In genomic region chr7:83366629-83367028, GRCh38 we compare ENCODE assay signal across 15 cellular contexts.
DNase-seq lines count a peak whose midpoint lies in the region; ATAC-seq and TF ChIP-seq lines count a peak whose summit lies in the region.
"Had no signal": no experiment of that assay in that cellular context is flagged by ENCODE, and none has a peak within 500 bp of the region (broad histone marks: within the 10 kb centered on the region; RNA-seq: fewer than 3 reads in every experiment).

No MANE protein-coding gene starts in this region.

- H3K27me3 Mint-ChIP-seq in WTC11 (ENCODE audit: low read depth), result no peaks in the 10 kb centered on the region
- H3K27me3 Mint-ChIP-seq in activated naive CD4-positive, alpha-beta T cell treated with anti-CD3 and anti-CD28 coated beads for 36 hours (ENCODE audit: low read depth), result no peaks in the 10 kb centered on the region
- H3K27me3 Mint-ChIP-seq: activated CD4-positive, alpha-beta memory T cell treated with anti-CD3 and anti-CD28 coated beads, Interleukin-2, amount 10 ng/mL, durations not matched to agents 7 days and 5 days had no signal

- CTCF ChIA-PET in WTC11 (lab: Charles Lee), result no interaction called here
- CTCF ChIA-PET in activated naive CD4-positive, alpha-beta T cell treated with anti-CD3 and anti-CD28 coated beads for 36 hours (lab: Charles Lee), result no interaction called here

- H3K4me1 ChIP-seq in adipocyte (ENCODE audit: control insufficient read depth, insufficient read depth, low read length) (peaks cover 3% of the 10 kb centered on the region), smooth muscle cell (ENCODE audit: low read depth) (no peaks in the 10 kb centered on the region), prostate gland (replicated peaks) (no peaks in the 10 kb centered on the region)

- no peaks in the 10 kb centered on the region for H3K36me3 Mint-ChIP-seq in WTC11
- no peaks in the 10 kb centered on the region for H3K36me3 Mint-ChIP-seq in activated naive CD4-positive, alpha-beta T cell treated with anti-CD3 and anti-CD28 coated beads for 36 hours (ENCODE audit: low read depth)

- H3K4me2 ChIP-seq in smooth muscle cell, result no peak overlapping the region

- no peak overlapping the region for H3K4me3 Mint-ChIP-seq in WTC11
- H3K4me3 Mint-ChIP-seq in activated naive CD4-positive, alpha-beta T cell treated with anti-CD3 and anti-CD28 coated beads for 36 hours, result no peak overlapping the region
- H3K4me3 Mint-ChIP-seq: activated CD4-positive, alpha-beta memory T cell treated with anti-CD3 and anti-CD28 coated beads, Interleukin-2, amount 10 ng/mL, durations not matched to agents 7 days and 5 days had no signal

- H3K36me3 ChIP-seq in adipocyte (ENCODE audit: control insufficient read depth, insufficient read depth, low read length, severe bottlenecking) (no peaks in the 10 kb centered on the region), smooth muscle cell (ENCODE audit: low read depth) (no peaks in the 10 kb centered on the region), prostate gland (no peaks in the 10 kb centered on the region)

- no peaks in the 10 kb centered on the region for H4K20me1 ChIP-seq in smooth muscle cell (ENCODE audit: low read depth)

- H3K27ac ChIP-seq in smooth muscle cell (ENCODE audit: low read depth) (no peak overlapping the region), prostate gland (no peak overlapping the region)

- 59% methylated on average over 2 of the region's 2 CpGs for WGBS in smooth muscle cell (ENCODE audit: low lambda C conversion rate)
- WGBS in prostate gland, result 40% methylated on average over 2 of the region's 2 CpGs

- H3K4me1 Mint-ChIP-seq in WTC11, result 0 out of 2 replicates have a peak, but pooled peaks cover 1% of the 10 kb centered on the region
- H3K4me1 Mint-ChIP-seq in activated naive CD4-positive, alpha-beta T cell treated with anti-CD3 and anti-CD28 coated beads for 36 hours (ENCODE audit: low read depth), result no peaks in the 10 kb centered on the region
- H3K4me1 Mint-ChIP-seq: activated CD4-positive, alpha-beta memory T cell treated with anti-CD3 and anti-CD28 coated beads, Interleukin-2, amount 10 ng/mL, durations not matched to agents 7 days and 5 days had no signal

- peak; percentile 18 for DNase-seq in SIG-M5 treated with dmso at 0.1 percent for 504 hours (lab: John Stamatoyannopoulos, UW; ENCODE audit: unreplicated experiment)
- no peak for DNase-seq in SIG-M5 (lab: John Stamatoyannopoulos, UW)
- peak; percentile 7 for DNase-seq in NCI-H460 (ENCODE audit: extremely low read depth, low read depth)
- peak; percentile 28 for DNase-seq in adipocyte (ENCODE audit: low read depth)
- DNase-seq in smooth muscle cell (lab: John Stamatoyannopoulos, UW; ENCODE audit: unreplicated experiment), result no peak
- no peak for DNase-seq in WTC11 (ENCODE audit: low spot score)
- no peak for DNase-seq in activated naive CD4-positive, alpha-beta T cell treated with anti-CD3 and anti-CD28 coated beads for 36 hours
- DNase-seq in prostate gland (ENCODE audit: low spot score), result no peak
- DNase-seq: activated CD4-positive, alpha-beta memory T cell treated with anti-CD3 and anti-CD28 coated beads, Interleukin-2, amount 10 ng/mL, durations not matched to agents 7 days and 5 days; activated effector memory CD4-positive, alpha-beta T cell treated with anti-CD3 and anti-CD28 coated beads, Interleukin-2, amount 50 U/mL, for 16 hours; AML-193; islet precursor cell; retina; stimulated activated naive CD4-positive, alpha-beta T cell; T-helper 2 cell had no signal

- ATAC-seq in WTC11, result no peak

- no peaks in the 10 kb centered on the region for H3K79me2 ChIP-seq in smooth muscle cell (ENCODE audit: low read depth)

- POLR2A ChIA-PET in WTC11 (lab: Charles Lee), result no interaction called here

- no peaks in the 10 kb centered on the region for H3K9me3 Mint-ChIP-seq in WTC11
- peaks cover 4% of the 10 kb centered on the region for H3K9me3 Mint-ChIP-seq in activated naive CD4-positive, alpha-beta T cell treated with anti-CD3 and anti-CD28 coated beads for 36 hours
- H3K9me3 Mint-ChIP-seq: activated CD4-positive, alpha-beta memory T cell treated with anti-CD3 and anti-CD28 coated beads, Interleukin-2, amount 10 ng/mL, durations not matched to agents 7 days and 5 days had no signal

- peaks cover 2% of the 10 kb centered on the region for H3K27me3 ChIP-seq in adipocyte (replicated peaks; ENCODE audit: control insufficient read depth, insufficient read depth, low read length)
- H3K27me3 ChIP-seq in smooth muscle cell (ENCODE audit: low read depth), result no peaks in the 10 kb centered on the region
- H3K27me3 ChIP-seq in prostate gland (replicated peaks; ENCODE audit: insufficient read depth), result no peaks in the 10 kb centered on the region

- TF ChIP-seq CTCF in smooth muscle cell (IDR thresholded peaks at IDR 0.05; ENCODE audit: borderline replicate concordance, insufficient read depth, poor library complexity, severe bottlenecking) (peak; percentile 19), WTC11 (IDR thresholded peaks at IDR 0.05) (no peak), prostate gland (IDR thresholded peaks at IDR 0.05) (no peak)

- H2AFZ ChIP-seq in smooth muscle cell (ENCODE audit: low read depth), result no peak overlapping the region

- no peak for TF ChIP-seq POLR2A in prostate gland (IDR thresholded peaks at IDR 0.05)

- no peaks in the 10 kb centered on the region for H3F3A ChIP-seq in smooth muscle cell (ENCODE audit: low read depth)

- intact Hi-C loops in activated naive CD4-positive, alpha-beta T cell treated with anti-CD3 and anti-CD28 coated beads for 36 hours (cut with micrococcal nuclease), result no loop called here
- intact Hi-C loops in prostate gland (cut with DNase I), result no loop called here

- H3K9me3 ChIP-seq in adipocyte (ENCODE audit: control insufficient read depth, low read length) (no peaks in the 10 kb centered on the region), smooth muscle cell (replicated peaks; ENCODE audit: low read depth) (no peaks in the 10 kb centered on the region), prostate gland (no peaks in the 10 kb centered on the region)

- H3K4me3 ChIP-seq in adipocyte (ENCODE audit: low read length) (no peak overlapping the region), smooth muscle cell (no peak overlapping the region), prostate gland (no peak overlapping the region)

- H3K27ac Mint-ChIP-seq in WTC11, result no peak overlapping the region
- H3K27ac Mint-ChIP-seq in activated naive CD4-positive, alpha-beta T cell treated with anti-CD3 and anti-CD28 coated beads for 36 hours, result no peak overlapping the region
- H3K27ac Mint-ChIP-seq: activated CD4-positive, alpha-beta memory T cell treated with anti-CD3 and anti-CD28 coated beads, Interleukin-2, amount 10 ng/mL, durations not matched to agents 7 days and 5 days had no signal

- no peak overlapping the region for H3K9ac ChIP-seq in adipocyte (ENCODE audit: low read length)
- H3K9ac ChIP-seq in smooth muscle cell (ENCODE audit: low read depth), result no peak overlapping the region

TF ChIP-seq in WTC11, 78 proteins besides CTCF, POLR2A, EP300 and RAD21:
- TF ChIP-seq CREB1 (CRISPR knock-in tag; IDR thresholded peaks at IDR 0.05) (no peak), E2F1 (CRISPR knock-in tag; IDR thresholded peaks at IDR 0.05) (no peak), ZNF263 (CRISPR knock-in tag; IDR thresholded peaks at IDR 0.05; ENCODE audit: low read depth) (no peak), ATF2 (CRISPR knock-in tag; IDR thresholded peaks at IDR 0.05; ENCODE audit: borderline replicate concordance, low read depth) (no peak), JAZF1 (CRISPR knock-in tag; IDR thresholded peaks at IDR 0.05) (no peak), ERG (CRISPR knock-in tag; IDR thresholded peaks at IDR 0.05) (no peak), MAX (CRISPR knock-in tag; IDR thresholded peaks at IDR 0.05) (no peak)

Comparison
In these comparisons a context has a peak if more than half of its experiments do, and no peak if none do; other contexts are left out.
1. DNase-seq: peak in SIG-M5 treated with dmso at 0.1 percent for 504 hours (single experiment), NCI-H460 (single experiment) and adipocyte (single experiment); none in SIG-M5 (single experiment), smooth muscle cell (single experiment), WTC11 (single experiment), activated naive CD4-positive, alpha-beta T cell treated with anti-CD3 and anti-CD28 coated beads for 36 hours (single experiment) and prostate gland (single experiment).